Comparison of ENCODE assay signal across 1 cellular context in genomic region chr16:71572497-71573116, GRCh38.
TF ChIP-seq lines count a peak whose summit lies in the region.

No MANE protein-coding gene starts in this region.

TF ChIP-seq in liver, 16 proteins besides CTCF, POLR2A, EP300 and RAD21 (continued from another document):
- TF ChIP-seq EGR1 (IDR thresholded peaks at IDR 0.05; ENCODE audit: low read depth in 2 of 2) (no peak), NR2F2 (IDR thresholded peaks at IDR 0.05) (no peak), FOXA1 (IDR thresholded peaks at IDR 0.05) (peak; percentile 6), JUND (IDR thresholded peaks at IDR 0.05) (peak; percentile 14 to 59), REST (IDR thresholded peaks at IDR 0.05) (no peak), ATF3 (IDR thresholded peaks at IDR 0.05) (no peak), HNF4G (IDR thresholded peaks at IDR 0.05) (peak; percentile 31), TAF1 (conservative IDR thresholded peaks at IDR 0.05) (no peak), HNF4A (conservative IDR thresholded peaks at IDR 0.05) (peak; percentile 43 to 54)
- TF ChIP-seq, protein P1, sequence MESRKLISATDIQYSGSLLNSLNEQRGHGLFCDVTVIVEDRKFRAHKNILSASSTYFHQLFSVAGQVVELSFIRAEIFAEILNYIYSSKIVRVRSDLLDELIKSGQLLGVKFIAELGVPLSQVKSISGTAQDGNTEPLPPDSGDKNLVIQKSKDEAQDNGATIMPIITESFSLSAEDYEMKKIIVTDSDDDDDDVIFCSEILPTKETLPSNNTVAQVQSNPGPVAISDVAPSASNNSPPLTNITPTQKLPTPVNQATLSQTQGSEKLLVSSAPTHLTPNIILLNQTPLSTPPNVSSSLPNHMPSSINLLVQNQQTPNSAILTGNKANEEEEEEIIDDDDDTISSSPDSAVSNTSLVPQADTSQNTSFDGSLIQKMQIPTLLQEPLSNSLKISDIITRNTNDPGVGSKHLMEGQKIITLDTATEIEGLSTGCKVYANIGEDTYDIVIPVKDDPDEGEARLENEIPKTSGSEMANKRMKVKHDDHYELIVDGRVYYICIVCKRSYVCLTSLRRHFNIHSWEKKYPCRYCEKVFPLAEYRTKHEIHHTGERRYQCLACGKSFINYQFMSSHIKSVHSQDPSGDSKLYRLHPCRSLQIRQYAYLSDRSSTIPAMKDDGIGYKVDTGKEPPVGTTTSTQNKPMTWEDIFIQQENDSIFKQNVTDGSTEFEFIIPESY (IDR thresholded peaks at IDR 0.05) = no peak
